Comparison of ENCODE assay signal across 22 cellular contexts in genomic region chr12:94162108-94162507, GRCh38. TPM values are rescaled to one million over a fixed set of nuclear protein-coding genes. Genes with fewer than 3 reads are reported as not detected.
DNase-seq lines count a peak whose midpoint lies in the region; ATAC-seq and TF ChIP-seq lines count a peak whose summit lies in the region.
"Had no signal": no experiment of that assay in that cellular context is flagged by ENCODE, and none has a peak within 500 bp of the region (broad histone marks: within the 10 kb centered on the region; RNA-seq: fewer than 3 reads in every experiment).

No MANE protein-coding gene starts in this region.

- CTCF ChIA-PET in Caco-2 (lab: Charles Lee), result no interaction called here
- CTCF ChIA-PET in activated B cell treated with CpG ODN at 0.5 μM for 24 hours (lab: Charles Lee), result no interaction called here

- H3K36me3 Mint-ChIP-seq in Caco-2 (ENCODE audit: insufficient read depth, unreplicated experiment), result peaks cover 10% of the 10 kb centered on the region
- H3K36me3 Mint-ChIP-seq in activated B cell treated with CpG ODN at 0.5 μM for 24 hours (ENCODE audit: low read depth), result peaks cover 6% of the 10 kb centered on the region
- H3K36me3 Mint-ChIP-seq in stimulated activated memory B cell treated with anti-CD40 and anti-IgM and Interleukin-4, amounts not matched to agents 10 μg/mL and 1 μg/mL and 100 μg/mL, for 72 hours, result peaks cover 39% of the 10 kb centered on the region
- H3K36me3 Mint-ChIP-seq: CD8-positive, alpha-beta T cell had no signal

- WGBS in aorta, 2 donors, result 84 to 94% methylated on average over 3 of the region's 3 CpGs

- BruUV-seq in Caco-2 (replicated peaks; lab: Mats Ljungman, UMichigan), result no TSS peak

- peaks cover 17% of the 10 kb centered on the region for H3K4me1 Mint-ChIP-seq in Caco-2 (ENCODE audit: low read depth, unreplicated experiment)
- peaks cover 35% of the 10 kb centered on the region for H3K4me1 Mint-ChIP-seq in activated B cell treated with CpG ODN at 0.5 μM for 24 hours
- peaks cover 62% of the 10 kb centered on the region for H3K4me1 Mint-ChIP-seq in stimulated activated memory B cell treated with anti-CD40 and anti-IgM and Interleukin-4, amounts not matched to agents 10 μg/mL and 1 μg/mL and 100 μg/mL, for 72 hours

- intact Hi-C loops in Caco-2 (cut with micrococcal nuclease; ENCODE audit: unreplicated experiment) (no loop called here), activated B cell treated with CpG ODN at 0.5 μM for 24 hours (cut with micrococcal nuclease) (no loop called here), aorta (cut with DNase I) (no loop called here)

- DNase-seq in Caco-2 (no peak), activated B cell treated with CpG ODN at 0.5 μM for 24 hours (no peak), aorta (no peak), foreskin keratinocyte (no peak)
- no peak for DNase-seq in activated naive CD4-positive, alpha-beta T cell treated with anti-CD3 and anti-CD28 coated beads, Interleukin-2, amount 50 U/mL, for 16 hours
- DNase-seq: 8988T; ACHN; CD4-positive, CD25-positive, alpha-beta regulatory T cell; CD8-positive, alpha-beta T cell; DMS 273 treated with DMSO at 0.1 percent for 48 hours; DMS79; EL; GDM1; GOT3; H7; HCEC 1CT had no signal

- no peak overlapping the region for H3K4me3 ChIP-seq in Caco-2 (ENCODE audit: low read depth, low read length)
- no peak overlapping the region for H3K4me3 ChIP-seq in neutrophil (ENCODE audit: low read depth in 1 of 2, low read length in 1 of 2)
- H3K4me3 ChIP-seq in aorta (ENCODE audit: low read length in 2 of 2), result no peak overlapping the region
- H3K4me3 ChIP-seq: A549, BLaER1 had no signal

- H3K9me3 ChIP-seq in Caco-2 (no peaks in the 10 kb centered on the region), neutrophil (no peaks in the 10 kb centered on the region), aorta (ENCODE audit: control insufficient read depth, low read length) (peaks cover 2% of the 10 kb centered on the region)
- H3K9me3 ChIP-seq: A549, BLaER1 had no signal

- H3K27me3 ChIP-seq in Caco-2 (replicated peaks; ENCODE audit: control insufficient read depth, insufficient read depth, low read length), result no peaks in the 10 kb centered on the region
- H3K27me3 ChIP-seq in neutrophil, result no peaks in the 10 kb centered on the region
- H3K27me3 ChIP-seq in aorta (ENCODE audit: control insufficient read depth in 1 of 2, insufficient read depth in 2 of 2, low read length in 1 of 2), result no peaks in the 10 kb centered on the region
- peaks cover 39% of the 10 kb centered on the region for H3K27me3 ChIP-seq in foreskin keratinocyte
- H3K27me3 ChIP-seq: BLaER1 had no signal

- H3K9me3 Mint-ChIP-seq in Caco-2 (ENCODE audit: unreplicated experiment) (peaks cover 10% of the 10 kb centered on the region), activated B cell treated with CpG ODN at 0.5 μM for 24 hours (peaks cover 3% of the 10 kb centered on the region)
- peaks cover 4% of the 10 kb centered on the region for H3K9me3 Mint-ChIP-seq in stimulated activated memory B cell treated with anti-CD40 and anti-IgM and Interleukin-4, amounts not matched to agents 10 μg/mL and 1 μg/mL and 100 μg/mL, for 72 hours
- H3K9me3 Mint-ChIP-seq: CD8-positive, alpha-beta T cell had no signal

- H3K27ac ChIP-seq in neutrophil (peak overlapping the region; percentile 33), aorta (ENCODE audit: low read depth in 1 of 2, low read length in 2 of 2) (no peak overlapping the region), foreskin keratinocyte (no peak overlapping the region)
- H3K27ac ChIP-seq: A549, BLaER1, C4-2B had no signal

- POLR2A ChIA-PET in Caco-2 (lab: Charles Lee) (no interaction called here), activated B cell treated with CpG ODN at 0.5 μM for 24 hours (lab: Charles Lee) (interaction anchor here (0.6 kb wide), 1 partner anchor 101 kb away, joined by 8 read pairs; no protein-coding TSS in a partner anchor)

- H3K4me3 Mint-ChIP-seq in Caco-2 (ENCODE audit: unreplicated experiment), result no peak overlapping the region
- H3K4me3 Mint-ChIP-seq in activated B cell treated with CpG ODN at 0.5 μM for 24 hours, result no peak overlapping the region
- H3K4me3 Mint-ChIP-seq in stimulated activated memory B cell treated with anti-CD40 and anti-IgM and Interleukin-4, amounts not matched to agents 10 μg/mL and 1 μg/mL and 100 μg/mL, for 72 hours, result no peak overlapping the region
- H3K4me3 Mint-ChIP-seq: B cell; CD4-positive, CD25-positive, alpha-beta regulatory T cell; CD8-positive, alpha-beta T cell had no signal

- H3K27me3 Mint-ChIP-seq in Caco-2 (ENCODE audit: insufficient read depth, unreplicated experiment) (no peaks in the 10 kb centered on the region), activated B cell treated with CpG ODN at 0.5 μM for 24 hours (no peaks in the 10 kb centered on the region)
- no peaks in the 10 kb centered on the region for H3K27me3 Mint-ChIP-seq in stimulated activated memory B cell treated with anti-CD40 and anti-IgM and Interleukin-4, amounts not matched to agents 10 μg/mL and 1 μg/mL and 100 μg/mL, for 72 hours
- H3K27me3 Mint-ChIP-seq: B cell; CD4-positive, CD25-positive, alpha-beta regulatory T cell had no signal

- H3K4me1 ChIP-seq in Caco-2, result peaks cover 3% of the 10 kb centered on the region
- H3K4me1 ChIP-seq in neutrophil (ENCODE audit: control insufficient read depth in 1 of 2, insufficient read depth in 1 of 2, low read depth in 1 of 2, low read length in 1 of 2), result peaks cover 69 to 80% of the 10 kb centered on the region in 2 experiments
- H3K4me1 ChIP-seq in aorta (ENCODE audit: control insufficient read depth in 1 of 2, insufficient read depth in 2 of 2, low read length in 2 of 2), result no peaks in the 10 kb centered on the region
- H3K4me1 ChIP-seq in foreskin keratinocyte, result no peaks in the 10 kb centered on the region
- H3K4me1 ChIP-seq: A549 had no signal

- ATAC-seq in activated B cell treated with CpG ODN at 0.5 μM for 24 hours (ENCODE audit: low read depth), result no peak
- no peak for ATAC-seq in stimulated activated memory B cell treated with anti-CD40 and anti-IgM and Interleukin-4, amounts not matched to agents 10 μg/mL and 1 μg/mL and 100 μg/mL, for 72 hours
- ATAC-seq in aorta (ENCODE audit: low FRiP score), result no peak
- ATAC-seq in foreskin keratinocyte, result no peak
- ATAC-seq: A549; CD8-positive, alpha-beta T cell had no signal

- TF ChIP-seq CTCF in Caco-2 (IDR thresholded peaks at IDR 0.05; ENCODE audit: insufficient read depth in 1 of 2, low read depth in 1 of 2, low read length in 1 of 2, severe bottlenecking in 1 of 2, unreplicated experiment in 1 of 2), result no peak
- no peak for TF ChIP-seq CTCF in activated B cell treated with CpG ODN at 0.5 μM for 24 hours (IDR thresholded peaks at IDR 0.05)
- TF ChIP-seq CTCF in neutrophil (IDR thresholded peaks at IDR 0.05), result no peak
- TF ChIP-seq CTCF in foreskin keratinocyte (conservative IDR thresholded peaks at IDR 0.05), result no peak

- H3K36me3 ChIP-seq in Caco-2 (ENCODE audit: control insufficient read depth, insufficient read depth, low read length) (peaks cover 2% of the 10 kb centered on the region), neutrophil (peaks cover 18% of the 10 kb centered on the region), aorta (ENCODE audit: control insufficient read depth in 1 of 2, insufficient read depth in 2 of 2, low read length in 1 of 2) (no peaks in the 10 kb centered on the region)
- H3K36me3 ChIP-seq: BLaER1 had no signal

- peak overlapping the region; percentile 4 for H3K27ac Mint-ChIP-seq in Caco-2 (ENCODE audit: unreplicated experiment)
- peak overlapping the region; percentile 10 for H3K27ac Mint-ChIP-seq in activated B cell treated with CpG ODN at 0.5 μM for 24 hours
- peak overlapping the region; percentile 10 for H3K27ac Mint-ChIP-seq in stimulated activated memory B cell treated with anti-CD40 and anti-IgM and Interleukin-4, amounts not matched to agents 10 μg/mL and 1 μg/mL and 100 μg/mL, for 72 hours
- H3K27ac Mint-ChIP-seq: B cell; CD8-positive, alpha-beta T cell had no signal

RNA-seq across cellular contexts. Expression of gene PLXNC1, which starts 13.7 kb away (rescaled TPM):
- total RNA-seq in Caco-2 (2022) (41.3 and 47.7 TPM in 2 replicates), activated B cell treated with CpG ODN at 0.5 μM for 24 hours (27.0 and 30.9 TPM in 2 replicates), aorta (10 to 100 TPM in 1 of 2 donors, 1 to 10 TPM in 1; 7.5 to 26.8 TPM), foreskin keratinocyte (0.18 and 0.88 TPM in 2 replicates)
- polyA plus RNA-seq in aorta (1 to 10 TPM; 1.2 to 3.4 TPM), foreskin keratinocyte (0.03 and 0.21 TPM in 2 replicates)
